In genomic region chr11:94973099-94973968, GRCh38 we compare ENCODE assay signal across 8 cellular contexts.
DNase-seq lines count a peak whose midpoint lies in the region; ATAC-seq, FAIRE-seq and TF ChIP-seq lines count a peak whose summit lies in the region.

TSS of gene CWC15 (minus strand) at chr11:94973556. CDS start at chr11:94972185, 1,371 bp downstream.
TSS of gene KDM4D (plus strand) at chr11:94973709. CDS start at chr11:94997373, 23,664 bp downstream.

- DNase-seq in AG10803 (ENCODE audit: low read depth) (peak; percentile 90), NCI-H345 treated with DMSO at 0.1 percent for 48 hours (lab: John Stamatoyannopoulos, UW; ENCODE audit: unreplicated experiment) (peak; percentile 90), cerebellar cortex (ENCODE audit: low spot score) (peak; percentile 96)
- DNase-seq in activated CD4-positive, CD25-positive, alpha-beta regulatory T cell treated with anti-CD3 and anti-CD28 coated beads, Interleukin-2, amount 50 U/mL, for 16 hours (ENCODE audit: low read depth, low spot score) = peak; percentile 91
- peak; percentile 88 to 94 for DNase-seq in stimulated activated CD4-positive, alpha-beta T cell treated with anti-CD3 and anti-CD28 coated beads, Interleukin-12 subunit alpha, Interleukin-12 subunit beta, amount 100 ng/mL, for 24 hours (ENCODE audit: low read depth in 2 of 2)

- peak within 1 kb of the TSS; percentile 89 for H3K4me3 ChIP-seq in AG10803 (ENCODE audit: low read length)

- TF ChIP-seq CTCF in AG10803 (conservative IDR thresholded peaks at IDR 0.05; ENCODE audit: low read length) = no peak

- FAIRE-seq in islet of Langerhans (lab: Jason Lieb, UNC) = peak; percentile 95

- ATAC-seq in GM19035 (IDR thresholded peaks at IDR 0.05; ENCODE audit: unreplicated experiment) (peak; percentile 100), HG03342 (IDR thresholded peaks at IDR 0.05; ENCODE audit: unreplicated experiment) (peak; percentile 100)

Comparison
In these comparisons a context has a peak if more than half of its experiments do, and no peak if none do; other contexts are left out.
1. Peak in every context shown above with its lines: DNase-seq, ATAC-seq and H3K4me3 ChIP-seq.